ENCODE assay signal across 20 cellular contexts in genomic region chr12:131908082-131908715, GRCh38. TPM values are rescaled to one million over a fixed set of nuclear protein-coding genes. Genes with fewer than 3 reads are reported as not detected.
DNase-seq lines count a peak whose midpoint lies in the region; ATAC-seq, FAIRE-seq and TF ChIP-seq lines count a peak whose summit lies in the region.
"Had no signal": no experiment of that assay in that cellular context is flagged by ENCODE, and none has a peak within 500 bp of the region (broad histone marks: within the 10 kb centered on the region; RNA-seq: fewer than 3 reads in every experiment).

No MANE protein-coding gene starts in this region.

- H3K27me3 Mint-ChIP-seq in GM23338 (ENCODE audit: insufficient read depth, low read depth, poor library complexity) = peaks cover 10% of the 10 kb centered on the region
- H3K27me3 Mint-ChIP-seq in stimulated activated memory B cell treated with anti-CD40 and anti-IgM and Interleukin-4, amounts not matched to agents 10 μg/mL and 1 μg/mL and 100 μg/mL, for 72 hours = no peaks in the 10 kb centered on the region

- POLR2A ChIA-PET in HepG2 (lab: Yijun Ruan, JAX) = no interaction called here

- no peaks in the 10 kb centered on the region for H3K9me2 ChIP-seq in GM23338 (ENCODE audit: insufficient read depth)

- H3K4me2 ChIP-seq in GM23338 = no peak overlapping the region
- H3K4me2 ChIP-seq in HepG2 (ENCODE audit: low read depth, low read length) = no peak overlapping the region

- no TSS peak for BruUV-seq in HepG2 (replicated peaks; lab: Mats Ljungman, UMichigan)

- WGBS in HepG2 (ENCODE audit: low lambda C conversion rate) = 99% methylated on average over 36 of the region's 63 CpGs

- TF ChIP-seq CTCF in left ventricle myocardium inferior (IDR thresholded peaks at IDR 0.05; ENCODE audit: borderline replicate concordance) (no peak), GM23338 (conservative IDR thresholded peaks at IDR 0.05; ENCODE audit: low read depth in 2 of 2) (no peak), HepG2 (CRISPR knock-in tag; IDR thresholded peaks at IDR 0.05) (no peak)

- H2AFZ ChIP-seq in GM23338 (no peak overlapping the region), HepG2 (ENCODE audit: low read length) (no peak overlapping the region)

- H3F3A ChIP-seq in GM23338 (replicated peaks; ENCODE audit: low read depth) = 0 out of 2 replicates have a peak, but pooled peaks cover 8% of the 10 kb centered on the region

- no peak for TF ChIP-seq POLR2A in HepG2 (IDR thresholded peaks at IDR 0.05; ENCODE audit: insufficient read depth in 1 of 2, low read depth in 2 of 2, low read length in 2 of 2)

- H3K27me3 ChIP-seq in left ventricle myocardium inferior (ENCODE audit: low read depth) (no peaks in the 10 kb centered on the region), GM23338 (ENCODE audit: insufficient read depth) (no peaks in the 10 kb centered on the region), HepG2 (ENCODE audit: control insufficient read depth in 1 of 2, insufficient read depth in 2 of 2, low read length in 2 of 2) (no peaks in the 10 kb centered on the region)
- H3K27me3 ChIP-seq: Peyer's patch had no signal

- no peak overlapping the region for H3K4me3 Mint-ChIP-seq in GM23338
- no peak overlapping the region for H3K4me3 Mint-ChIP-seq in stimulated activated memory B cell treated with anti-CD40 and anti-IgM and Interleukin-4, amounts not matched to agents 10 μg/mL and 1 μg/mL and 100 μg/mL, for 72 hours

- no peak overlapping the region for H3K9ac ChIP-seq in HepG2 (ENCODE audit: insufficient read depth, low read depth, low read length)

- no peaks in the 10 kb centered on the region for H3K9me3 Mint-ChIP-seq in GM23338
- no peaks in the 10 kb centered on the region for H3K9me3 Mint-ChIP-seq in stimulated activated memory B cell treated with anti-CD40 and anti-IgM and Interleukin-4, amounts not matched to agents 10 μg/mL and 1 μg/mL and 100 μg/mL, for 72 hours

- H3K4me3 ChIP-seq in left ventricle myocardium inferior (no peak overlapping the region), GM23338 (no peak overlapping the region), HepG2 (replicated peaks in 1 of 3; ENCODE audit: insufficient read depth in 1 of 3, low read depth in 2 of 3, low read length in 3 of 3) (no peak overlapping the region)
- H3K4me3 ChIP-seq: HAP-1, Peyer's patch had no signal

- H3K79me2 ChIP-seq in GM23338 (replicated peaks; ENCODE audit: insufficient read depth) = peaks cover 6% of the 10 kb centered on the region; the same call in 1 of the 2 replicates
- no peaks in the 10 kb centered on the region for H3K79me2 ChIP-seq in HepG2 (ENCODE audit: insufficient read depth, low read length)

- H3K36me3 ChIP-seq in left ventricle myocardium inferior (peaks cover 59% of the 10 kb centered on the region), GM23338 (ENCODE audit: insufficient read depth) (no peaks in the 10 kb centered on the region), HepG2 (replicated peaks in 1 of 2; ENCODE audit: control insufficient read depth in 1 of 2, insufficient read depth in 2 of 2, low read length in 2 of 2) (peaks cover 19 to 31% of the 10 kb centered on the region in 2 experiments; a peak in 4 of 5 replicates)

- no peak for TF ChIP-seq RAD21 in HepG2 (CRISPR knock-in tag; IDR thresholded peaks at IDR 0.05)

- in situ Hi-C loops in HepG2 (cut with HindIII; ENCODE audit: extremely low pct_ligation_motif_present, low pct_unique_long_range_greater_than_20kb) = no loop called here

- H3K27ac Mint-ChIP-seq in GM23338 = no peak overlapping the region
- H3K27ac Mint-ChIP-seq in stimulated activated memory B cell treated with anti-CD40 and anti-IgM and Interleukin-4, amounts not matched to agents 10 μg/mL and 1 μg/mL and 100 μg/mL, for 72 hours = no peak overlapping the region

- H3K4me1 ChIP-seq in left ventricle myocardium inferior (peaks cover 70% of the 10 kb centered on the region), GM23338 (ENCODE audit: insufficient read depth) (no peaks in the 10 kb centered on the region), HepG2 (ENCODE audit: insufficient read depth, low read length) (peaks cover 11% of the 10 kb centered on the region; the same call in 1 of the 2 replicates)
- H3K4me1 ChIP-seq: HAP-1 had no signal

- TF ChIP-seq EP300 in HepG2 (IDR thresholded peaks at IDR 0.05; ENCODE audit: low read depth in 2 of 2, low read length in 2 of 2) = no peak
- no peak for TF ChIP-seq EP300 in HepG2 (CRISPR knock-in tag; IDR thresholded peaks at IDR 0.05; ENCODE audit: borderline replicate concordance)

- no peak overlapping the region for H3K27ac ChIP-seq in left ventricle myocardium inferior (replicated peaks)
- no peak overlapping the region for H3K27ac ChIP-seq in GM23338 (ENCODE audit: low read depth)
- H3K27ac ChIP-seq in HepG2 (ENCODE audit: extremely low read length, insufficient read depth, low read length) = no peak overlapping the region
- H3K27ac ChIP-seq: 22Rv1, Peyer's patch had no signal

- DNase-seq in Right ventricle myocardium inferior (ENCODE audit: missing footprints) (peak; percentile 44), left ventricle myocardium inferior (no peak), GM23338 (ENCODE audit: low spot score) (no peak), HepG2 (ENCODE audit: low spot score) (no peak), NCI-H1417 (lab: John Stamatoyannopoulos, UW) (no peak), COLO829 (ENCODE audit: low spot score) (no peak)
- DNase-seq: AML-193, EL, GF-D8, NCI-H1105, NCI-H1694, NCI-H2081 treated with DMSO at 0.1 percent for 48 hours, NCI-H2171 treated with DMSO at 0.1 percent for 48 hours, NCI-H524 treated with DMSO at 0.1 percent for 48 hours, NCI-H82, Peyer's patch had no signal

- CTCF ChIA-PET in HepG2 (lab: Yijun Ruan, JAX; ENCODE audit: low intra/inter-chr PET ratio, low total read pairs) = no interaction called here

- H4K20me1 ChIP-seq in GM23338 (replicated peaks; ENCODE audit: insufficient read depth) (peaks cover 8% of the 10 kb centered on the region), HepG2 (ENCODE audit: insufficient read depth, low read length) (peaks cover 18% of the 10 kb centered on the region; the same call in 1 of the 2 replicates)

- H3K9me3 ChIP-seq in left ventricle myocardium inferior (replicated peaks) (no peaks in the 10 kb centered on the region), HepG2 (ENCODE audit: low read length) (no peaks in the 10 kb centered on the region)
- H3K9me3 ChIP-seq: HAP-1, Peyer's patch had no signal

- no peaks in the 10 kb centered on the region; the same call in 2 of the 3 replicates for H3K4me1 Mint-ChIP-seq in GM23338
- H3K4me1 Mint-ChIP-seq in stimulated activated memory B cell treated with anti-CD40 and anti-IgM and Interleukin-4, amounts not matched to agents 10 μg/mL and 1 μg/mL and 100 μg/mL, for 72 hours = peaks cover 15% of the 10 kb centered on the region

- intact Hi-C loops in Right ventricle myocardium inferior (cut with DNase I) = no loop called here
- intact Hi-C loops in left ventricle myocardium inferior (cut with micrococcal nuclease) = no loop called here
- intact Hi-C loops in HepG2 (cut with micrococcal nuclease; ENCODE audit: unreplicated experiment) = no loop called here

- ATAC-seq in Right ventricle myocardium inferior (no peak), GM23338 (peak; percentile 38), HepG2 (no peak), HG03139 (IDR thresholded peaks at IDR 0.05; ENCODE audit: unreplicated experiment) (no peak)
- peak; percentile 35 for ATAC-seq in stimulated activated memory B cell treated with anti-CD40 and anti-IgM and Interleukin-4, amounts not matched to agents 10 μg/mL and 1 μg/mL and 100 μg/mL, for 72 hours

- no peak for FAIRE-seq in HepG2 (lab: Jason Lieb, UNC)

- H3K36me3 Mint-ChIP-seq in GM23338 (ENCODE audit: low read depth) = peaks cover 22% of the 10 kb centered on the region
- peaks cover 16% of the 10 kb centered on the region for H3K36me3 Mint-ChIP-seq in stimulated activated memory B cell treated with anti-CD40 and anti-IgM and Interleukin-4, amounts not matched to agents 10 μg/mL and 1 μg/mL and 100 μg/mL, for 72 hours

RNA-seq across cellular contexts. Expression of gene ULK1, which starts 13.8 kb away (rescaled TPM):
- total RNA-seq in Right ventricle myocardium inferior (49.3 TPM), left ventricle myocardium inferior (57.4 TPM), HepG2 (2016; rRNA removed; fragmentation: Illumina TruSeq; extraction: Trizol) (1.7 and 2.8 TPM in 2 replicates)
- total RNA-seq in GM23338 (2014; rRNA removed; shearing (Covaris generic)) = 26.2 and 33.8 TPM in 2 replicates
- polyA plus RNA-seq in GM23338 (2016; fragmentation: Nextera tagmentation; extraction: Ambion mirVana) (8.4 and 9.3 TPM in 2 replicates), HepG2 (2011; rRNA removed) (10.1 and 13.9 TPM in 2 replicates)
- total RNA-seq in HepG2 (2016; cell fraction: cytosol; rRNA removed; fragmentation: Illumina TruSeq; extraction: Trizol; ENCODE audit: low read depth) = 1.9 and 2.4 TPM in 2 replicates
- 1.6 and 3.3 TPM in 2 replicates for total RNA-seq in HepG2 (2016; cell fraction: insoluble cytoplasmic fraction; rRNA removed; fragmentation: Illumina TruSeq; extraction: Trizol)
- total RNA-seq in HepG2 (2016; cell fraction: membrane; rRNA removed; fragmentation: Illumina TruSeq; extraction: Trizol) = 1.7 and 2.8 TPM in 2 replicates
- 4.9 and 6.0 TPM in 2 replicates for total RNA-seq in HepG2 (2016; cell fraction: nucleus; rRNA removed; fragmentation: Illumina TruSeq; extraction: Trizol)
- polyA plus RNA-seq in HepG2 (2011; cell fraction: cytosol; rRNA removed) = 2.2 and 3.2 TPM in 2 replicates
- polyA plus RNA-seq in HepG2 (2011; cell fraction: nucleus; rRNA removed) = 132 and 157 TPM in 2 replicates
- 16.0 and 35.4 TPM in 2 replicates for polyA plus RNA-seq in HepG2 (2012)
- 0.21 and 0.24 TPM in 2 replicates for polyA plus RNA-seq in HepG2 (2016; cell fraction: cytosol; fragmentation: Illumina TruSeq; extraction: Trizol; ENCODE audit: low read depth)
- 3.6 and 5.0 TPM in 2 replicates for polyA plus RNA-seq in HepG2 (2016; cell fraction: insoluble cytoplasmic fraction; fragmentation: Illumina TruSeq; extraction: Trizol; ENCODE audit: low read depth)
- 0.60 and 0.72 TPM in 2 replicates for polyA plus RNA-seq in HepG2 (2016; cell fraction: membrane; fragmentation: Illumina TruSeq; extraction: Trizol; ENCODE audit: low read depth)
- polyA plus RNA-seq in HepG2 (2016; cell fraction: nucleus; fragmentation: Illumina TruSeq; extraction: Trizol; ENCODE audit: insufficient read depth, low read depth) = 27.6 and 31.1 TPM in 2 replicates
- 11.3 and 13.5 TPM in 2 replicates for polyA minus RNA-seq in HepG2 (2011; rRNA and poly(A)+ RNA removed; ENCODE audit: low replicate concordance)
- polyA minus RNA-seq in HepG2 (2011; cell fraction: cytosol; rRNA and poly(A)+ RNA removed) = 7.8 and 10.2 TPM in 2 replicates
- 15.5 and 17.8 TPM in 2 replicates for polyA minus RNA-seq in HepG2 (2011; cell fraction: nucleus; rRNA and poly(A)+ RNA removed)

RNA-seq across cellular contexts. Expression of gene PUS1, which starts 20.9 kb away (rescaled TPM):
- total RNA-seq in Right ventricle myocardium inferior (9.4 TPM), left ventricle myocardium inferior (7.7 TPM), HepG2 (2016; rRNA removed; fragmentation: Illumina TruSeq; extraction: Trizol) (23.5 and 24.7 TPM in 2 replicates)
- total RNA-seq in GM23338 (2014; rRNA removed; shearing (Covaris generic)) = 72.7 and 73.0 TPM in 2 replicates
- polyA plus RNA-seq in GM23338 (2016; fragmentation: Nextera tagmentation; extraction: Ambion mirVana) (52.4 and 59.3 TPM in 2 replicates), HepG2 (2011; rRNA removed) (19.2 and 28.3 TPM in 2 replicates)
- total RNA-seq in HepG2 (2016; cell fraction: cytosol; rRNA removed; fragmentation: Illumina TruSeq; extraction: Trizol; ENCODE audit: low read depth) = 6.6 and 7.1 TPM in 2 replicates
- total RNA-seq in HepG2 (2016; cell fraction: insoluble cytoplasmic fraction; rRNA removed; fragmentation: Illumina TruSeq; extraction: Trizol) = 21.9 and 25.6 TPM in 2 replicates
- 11.7 and 15.8 TPM in 2 replicates for total RNA-seq in HepG2 (2016; cell fraction: membrane; rRNA removed; fragmentation: Illumina TruSeq; extraction: Trizol)
- 22.3 and 22.5 TPM in 2 replicates for total RNA-seq in HepG2 (2016; cell fraction: nucleus; rRNA removed; fragmentation: Illumina TruSeq; extraction: Trizol)
- 18.9 and 22.1 TPM in 2 replicates for polyA plus RNA-seq in HepG2 (2011; cell fraction: cytosol; rRNA removed)
- polyA plus RNA-seq in HepG2 (2011; cell fraction: nucleus; rRNA removed) = 51.5 and 61.7 TPM in 2 replicates
- 16.6 and 23.7 TPM in 2 replicates for polyA plus RNA-seq in HepG2 (2012)
- 6.6 and 8.0 TPM in 2 replicates for polyA plus RNA-seq in HepG2 (2016; cell fraction: cytosol; fragmentation: Illumina TruSeq; extraction: Trizol; ENCODE audit: low read depth)
- 37.8 and 38.4 TPM in 2 replicates for polyA plus RNA-seq in HepG2 (2016; cell fraction: insoluble cytoplasmic fraction; fragmentation: Illumina TruSeq; extraction: Trizol; ENCODE audit: low read depth)
- polyA plus RNA-seq in HepG2 (2016; cell fraction: membrane; fragmentation: Illumina TruSeq; extraction: Trizol; ENCODE audit: low read depth) = 14.2 and 18.7 TPM in 2 replicates
- 70.5 and 72.7 TPM in 2 replicates for polyA plus RNA-seq in HepG2 (2016; cell fraction: nucleus; fragmentation: Illumina TruSeq; extraction: Trizol; ENCODE audit: insufficient read depth, low read depth)
- polyA minus RNA-seq in HepG2 (2011; rRNA and poly(A)+ RNA removed; ENCODE audit: low replicate concordance) = 26.1 and 71.1 TPM in 2 replicates
- polyA minus RNA-seq in HepG2 (2011; cell fraction: cytosol; rRNA and poly(A)+ RNA removed) = 10.4 and 12.3 TPM in 2 replicates
- 31.2 and 34.2 TPM in 2 replicates for polyA minus RNA-seq in HepG2 (2011; cell fraction: nucleus; rRNA and poly(A)+ RNA removed)

RNA-seq across cellular contexts. Expression of gene EP400, which starts 41.5 kb away (rescaled TPM):
- total RNA-seq in Right ventricle myocardium inferior (13.9 TPM), left ventricle myocardium inferior (15.3 TPM), HepG2 (2016; rRNA removed; fragmentation: Illumina TruSeq; extraction: Trizol) (5.0 and 8.4 TPM in 2 replicates)
- total RNA-seq in GM23338 (2014; rRNA removed; shearing (Covaris generic)) = 47.7 and 57.2 TPM in 2 replicates
- polyA plus RNA-seq in GM23338 (2016; fragmentation: Nextera tagmentation; extraction: Ambion mirVana) (24.5 and 26.3 TPM in 2 replicates), HepG2 (2011; rRNA removed) (4.2 and 4.9 TPM in 2 replicates)
- total RNA-seq in HepG2 (2016; cell fraction: cytosol; rRNA removed; fragmentation: Illumina TruSeq; extraction: Trizol; ENCODE audit: low read depth) = 4.7 TPM in 2 replicates
- 3.7 and 7.0 TPM in 2 replicates for total RNA-seq in HepG2 (2016; cell fraction: insoluble cytoplasmic fraction; rRNA removed; fragmentation: Illumina TruSeq; extraction: Trizol)
- 6.0 and 6.1 TPM in 2 replicates for total RNA-seq in HepG2 (2016; cell fraction: membrane; rRNA removed; fragmentation: Illumina TruSeq; extraction: Trizol)
- total RNA-seq in HepG2 (2016; cell fraction: nucleus; rRNA removed; fragmentation: Illumina TruSeq; extraction: Trizol) = 13.3 and 16.0 TPM in 2 replicates
- polyA plus RNA-seq in HepG2 (2011; cell fraction: cytosol; rRNA removed) = 2.4 and 3.4 TPM in 2 replicates
- polyA plus RNA-seq in HepG2 (2011; cell fraction: nucleus; rRNA removed) = 23.5 and 23.6 TPM in 2 replicates
- polyA plus RNA-seq in HepG2 (2012) = 16.1 and 16.9 TPM in 2 replicates
- 1.1 TPM in 2 replicates for polyA plus RNA-seq in HepG2 (2016; cell fraction: cytosol; fragmentation: Illumina TruSeq; extraction: Trizol; ENCODE audit: low read depth)
- 11.0 and 15.9 TPM in 2 replicates for polyA plus RNA-seq in HepG2 (2016; cell fraction: insoluble cytoplasmic fraction; fragmentation: Illumina TruSeq; extraction: Trizol; ENCODE audit: low read depth)
- polyA plus RNA-seq in HepG2 (2016; cell fraction: membrane; fragmentation: Illumina TruSeq; extraction: Trizol; ENCODE audit: low read depth) = 2.6 and 2.7 TPM in 2 replicates
- 43.2 and 47.1 TPM in 2 replicates for polyA plus RNA-seq in HepG2 (2016; cell fraction: nucleus; fragmentation: Illumina TruSeq; extraction: Trizol; ENCODE audit: insufficient read depth, low read depth)
- polyA minus RNA-seq in HepG2 (2011; rRNA and poly(A)+ RNA removed; ENCODE audit: low replicate concordance) = 7.5 and 11.1 TPM in 2 replicates
- 7.5 and 8.3 TPM in 2 replicates for polyA minus RNA-seq in HepG2 (2011; cell fraction: cytosol; rRNA and poly(A)+ RNA removed)
- polyA minus RNA-seq in HepG2 (2011; cell fraction: nucleus; rRNA and poly(A)+ RNA removed) = 16.2 and 18.8 TPM in 2 replicates

Comparison
In these comparisons a context has a peak if more than half of its experiments do, and no peak if none do; other contexts are left out.
1. ATAC-seq: peak in GM23338 (single experiment) and stimulated activated memory B cell treated with anti-CD40 and anti-IgM and Interleukin-4, amounts not matched to agents 10 μg/mL and 1 μg/mL and 100 μg/mL, for 72 hours (single experiment); none in Right ventricle myocardium inferior (single experiment), HepG2 (single experiment) and HG03139 (single experiment).